Comparison of ENCODE assay signal across 1 cellular context in the genomic region with DNA sequence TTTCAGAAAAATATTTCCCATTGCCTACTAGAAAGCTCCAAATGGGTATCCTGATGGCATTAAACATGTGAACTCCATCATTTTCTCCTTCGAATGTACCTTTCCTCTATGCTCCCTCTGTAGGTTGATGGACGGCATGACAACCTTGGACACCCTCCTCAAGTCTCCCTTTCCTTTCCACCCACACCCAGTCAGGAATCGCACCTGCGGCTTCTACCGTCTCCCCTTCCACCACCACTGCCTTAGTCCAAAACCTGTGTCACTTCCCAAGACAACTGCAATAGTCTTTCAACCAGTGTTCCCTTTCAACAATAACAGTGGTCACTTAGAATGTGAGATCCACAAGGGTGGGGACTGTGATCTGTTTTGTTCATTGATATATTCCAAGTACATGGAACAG.
TF ChIP-seq lines count a peak whose summit lies in the region.

No MANE protein-coding gene starts in this region.

TF ChIP-seq in HepG2, 621 proteins besides CTCF, POLR2A, EP300 and RAD21 (continued from another document and continues in another):
- TF ChIP-seq, protein P1, sequence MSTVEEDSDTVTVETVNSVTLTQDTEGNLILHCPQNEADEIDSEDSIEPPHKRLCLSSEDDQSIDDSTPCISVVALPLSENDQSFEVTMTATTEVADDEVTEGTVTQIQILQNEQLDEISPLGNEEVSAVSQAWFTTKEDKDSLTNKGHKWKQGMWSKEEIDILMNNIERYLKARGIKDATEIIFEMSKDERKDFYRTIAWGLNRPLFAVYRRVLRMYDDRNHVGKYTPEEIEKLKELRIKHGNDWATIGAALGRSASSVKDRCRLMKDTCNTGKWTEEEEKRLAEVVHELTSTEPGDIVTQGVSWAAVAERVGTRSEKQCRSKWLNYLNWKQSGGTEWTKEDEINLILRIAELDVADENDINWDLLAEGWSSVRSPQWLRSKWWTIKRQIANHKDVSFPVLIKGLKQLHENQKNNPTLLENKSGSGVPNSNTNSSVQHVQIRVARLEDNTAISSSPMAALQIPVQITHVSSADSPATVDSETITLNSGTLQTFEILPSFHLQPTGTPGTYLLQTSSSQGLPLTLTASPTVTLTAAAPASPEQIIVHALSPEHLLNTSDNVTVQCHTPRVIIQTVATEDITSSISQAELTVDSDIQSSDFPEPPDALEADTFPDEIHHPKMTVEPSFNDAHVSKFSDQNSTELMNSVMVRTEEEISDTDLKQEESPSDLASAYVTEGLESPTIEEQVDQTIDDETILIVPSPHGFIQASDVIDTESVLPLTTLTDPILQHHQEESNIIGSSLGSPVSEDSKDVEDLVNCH (CRISPR knock-in tag; IDR thresholded peaks at IDR 0.05) = no peak
- TF ChIP-seq PAWR (CRISPR knock-in tag; IDR thresholded peaks at IDR 0.05; ENCODE audit: borderline replicate concordance) (no peak), ZNF256 (CRISPR knock-in tag; conservative IDR thresholded peaks at IDR 0.05) (no peak), ZFP1 (CRISPR knock-in tag; IDR thresholded peaks at IDR 0.05) (no peak), ZNF614 (CRISPR knock-in tag; IDR thresholded peaks at IDR 0.05; ENCODE audit: borderline replicate concordance) (0 out of 2 replicates have a peak, but pooled peaks have one; percentile 31), ARID2 (CRISPR knock-in tag; IDR thresholded peaks at IDR 0.05; ENCODE audit: borderline replicate concordance) (no peak), ZNF883 (CRISPR knock-in tag; IDR thresholded peaks at IDR 0.05; ENCODE audit: not compliant biosample characterization) (no peak), ZC3H4 (CRISPR knock-in tag; IDR thresholded peaks at IDR 0.05; ENCODE audit: borderline replicate concordance) (no peak), ZSCAN22 (CRISPR knock-in tag; IDR thresholded peaks at IDR 0.05) (no peak), ATRX (CRISPR knock-in tag; IDR thresholded peaks at IDR 0.05; ENCODE audit: borderline replicate concordance) (no peak), RELA (CRISPR knock-in tag; IDR thresholded peaks at IDR 0.05) (no peak), ZBTB21 (CRISPR knock-in tag; IDR thresholded peaks at IDR 0.05) (no peak), ZNF30 (CRISPR knock-in tag; IDR thresholded peaks at IDR 0.05) (no peak), HES4 (CRISPR knock-in tag; IDR thresholded peaks at IDR 0.05; ENCODE audit: borderline replicate concordance) (no peak), SOX13 (IDR thresholded peaks at IDR 0.05) (no peak), SOX13 (CRISPR knock-in tag; conservative IDR thresholded peaks at IDR 0.05 in 1 of 2, IDR thresholded peaks at IDR 0.05 in 1 of 2) (no peak), ERF (CRISPR knock-in tag; IDR thresholded peaks at IDR 0.05) (0 out of 2 replicates have a peak, but pooled peaks have one; percentile 24), ZNF891 (CRISPR knock-in tag; IDR thresholded peaks at IDR 0.05) (no peak), ZNF232 (CRISPR knock-in tag; IDR thresholded peaks at IDR 0.05; ENCODE audit: borderline replicate concordance) (no peak), MAFF (IDR thresholded peaks at IDR 0.05; ENCODE audit: low read depth, low read length) (no peak), RXRB (CRISPR knock-in tag; IDR thresholded peaks at IDR 0.05; ENCODE audit: borderline replicate concordance) (peak; percentile 54; the same call in 1 of the 2 replicates), FOSL2 (CRISPR knock-in tag; IDR thresholded peaks at IDR 0.05) (peak; percentile 33; the same call in 1 of the 2 replicates), TBP (CRISPR knock-in tag; IDR thresholded peaks at IDR 0.05) (no peak), HHEX (CRISPR knock-in tag; IDR thresholded peaks at IDR 0.05) (no peak), NFE2 (CRISPR knock-in tag; IDR thresholded peaks at IDR 0.05) (no peak), CC2D1A (CRISPR knock-in tag; IDR thresholded peaks at IDR 0.05) (no peak), KDM1A (CRISPR knock-in tag; IDR thresholded peaks at IDR 0.05) (no peak), ZKSCAN8 (CRISPR knock-in tag; IDR thresholded peaks at IDR 0.05; ENCODE audit: borderline replicate concordance) (no peak), ZNF354B (CRISPR knock-in tag; IDR thresholded peaks at IDR 0.05) (peak; percentile 68; the same call in 1 of the 2 replicates), ZNF567 (CRISPR knock-in tag; IDR thresholded peaks at IDR 0.05; ENCODE audit: borderline replicate concordance) (no peak), ZNF709 (CRISPR knock-in tag; IDR thresholded peaks at IDR 0.05) (no peak), KLF6 (CRISPR knock-in tag; IDR thresholded peaks at IDR 0.05) (peak; percentile 43; the same call in 1 of the 2 replicates), ZNF180 (CRISPR knock-in tag; IDR thresholded peaks at IDR 0.05; ENCODE audit: borderline replicate concordance, low read depth) (no peak), ZNF510 (CRISPR knock-in tag; IDR thresholded peaks at IDR 0.05; ENCODE audit: low read depth) (no peak), PHF5A (CRISPR knock-in tag; IDR thresholded peaks at IDR 0.05; ENCODE audit: low read depth, unreplicated experiment) (no peak), SAP130 (CRISPR knock-in tag; IDR thresholded peaks at IDR 0.05; ENCODE audit: low read depth) (0 out of 2 replicates have a peak, but pooled peaks have one; percentile 31), HDAC2 (CRISPR knock-in tag; IDR thresholded peaks at IDR 0.05) (no peak), GFI1 (CRISPR knock-in tag; IDR thresholded peaks at IDR 0.05; ENCODE audit: borderline replicate concordance) (no peak)
- TF ChIP-seq, protein P2, sequence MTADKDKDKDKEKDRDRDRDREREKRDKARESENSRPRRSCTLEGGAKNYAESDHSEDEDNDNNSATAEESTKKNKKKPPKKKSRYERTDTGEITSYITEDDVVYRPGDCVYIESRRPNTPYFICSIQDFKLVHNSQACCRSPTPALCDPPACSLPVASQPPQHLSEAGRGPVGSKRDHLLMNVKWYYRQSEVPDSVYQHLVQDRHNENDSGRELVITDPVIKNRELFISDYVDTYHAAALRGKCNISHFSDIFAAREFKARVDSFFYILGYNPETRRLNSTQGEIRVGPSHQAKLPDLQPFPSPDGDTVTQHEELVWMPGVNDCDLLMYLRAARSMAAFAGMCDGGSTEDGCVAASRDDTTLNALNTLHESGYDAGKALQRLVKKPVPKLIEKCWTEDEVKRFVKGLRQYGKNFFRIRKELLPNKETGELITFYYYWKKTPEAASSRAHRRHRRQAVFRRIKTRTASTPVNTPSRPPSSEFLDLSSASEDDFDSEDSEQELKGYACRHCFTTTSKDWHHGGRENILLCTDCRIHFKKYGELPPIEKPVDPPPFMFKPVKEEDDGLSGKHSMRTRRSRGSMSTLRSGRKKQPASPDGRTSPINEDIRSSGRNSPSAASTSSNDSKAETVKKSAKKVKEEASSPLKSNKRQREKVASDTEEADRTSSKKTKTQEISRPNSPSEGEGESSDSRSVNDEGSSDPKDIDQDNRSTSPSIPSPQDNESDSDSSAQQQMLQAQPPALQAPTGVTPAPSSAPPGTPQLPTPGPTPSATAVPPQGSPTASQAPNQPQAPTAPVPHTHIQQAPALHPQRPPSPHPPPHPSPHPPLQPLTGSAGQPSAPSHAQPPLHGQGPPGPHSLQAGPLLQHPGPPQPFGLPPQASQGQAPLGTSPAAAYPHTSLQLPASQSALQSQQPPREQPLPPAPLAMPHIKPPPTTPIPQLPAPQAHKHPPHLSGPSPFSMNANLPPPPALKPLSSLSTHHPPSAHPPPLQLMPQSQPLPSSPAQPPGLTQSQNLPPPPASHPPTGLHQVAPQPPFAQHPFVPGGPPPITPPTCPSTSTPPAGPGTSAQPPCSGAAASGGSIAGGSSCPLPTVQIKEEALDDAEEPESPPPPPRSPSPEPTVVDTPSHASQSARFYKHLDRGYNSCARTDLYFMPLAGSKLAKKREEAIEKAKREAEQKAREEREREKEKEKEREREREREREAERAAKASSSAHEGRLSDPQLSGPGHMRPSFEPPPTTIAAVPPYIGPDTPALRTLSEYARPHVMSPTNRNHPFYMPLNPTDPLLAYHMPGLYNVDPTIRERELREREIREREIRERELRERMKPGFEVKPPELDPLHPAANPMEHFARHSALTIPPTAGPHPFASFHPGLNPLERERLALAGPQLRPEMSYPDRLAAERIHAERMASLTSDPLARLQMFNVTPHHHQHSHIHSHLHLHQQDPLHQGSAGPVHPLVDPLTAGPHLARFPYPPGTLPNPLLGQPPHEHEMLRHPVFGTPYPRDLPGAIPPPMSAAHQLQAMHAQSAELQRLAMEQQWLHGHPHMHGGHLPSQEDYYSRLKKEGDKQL (CRISPR knock-in tag; IDR thresholded peaks at IDR 0.05; ENCODE audit: low read depth) = no peak
- TF ChIP-seq, protein P3, sequence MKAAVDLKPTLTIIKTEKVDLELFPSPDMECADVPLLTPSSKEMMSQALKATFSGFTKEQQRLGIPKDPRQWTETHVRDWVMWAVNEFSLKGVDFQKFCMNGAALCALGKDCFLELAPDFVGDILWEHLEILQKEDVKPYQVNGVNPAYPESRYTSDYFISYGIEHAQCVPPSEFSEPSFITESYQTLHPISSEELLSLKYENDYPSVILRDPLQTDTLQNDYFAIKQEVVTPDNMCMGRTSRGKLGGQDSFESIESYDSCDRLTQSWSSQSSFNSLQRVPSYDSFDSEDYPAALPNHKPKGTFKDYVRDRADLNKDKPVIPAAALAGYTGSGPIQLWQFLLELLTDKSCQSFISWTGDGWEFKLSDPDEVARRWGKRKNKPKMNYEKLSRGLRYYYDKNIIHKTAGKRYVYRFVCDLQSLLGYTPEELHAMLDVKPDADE (CRISPR knock-in tag; IDR thresholded peaks at IDR 0.05) = no peak
- TF ChIP-seq, protein P4, sequence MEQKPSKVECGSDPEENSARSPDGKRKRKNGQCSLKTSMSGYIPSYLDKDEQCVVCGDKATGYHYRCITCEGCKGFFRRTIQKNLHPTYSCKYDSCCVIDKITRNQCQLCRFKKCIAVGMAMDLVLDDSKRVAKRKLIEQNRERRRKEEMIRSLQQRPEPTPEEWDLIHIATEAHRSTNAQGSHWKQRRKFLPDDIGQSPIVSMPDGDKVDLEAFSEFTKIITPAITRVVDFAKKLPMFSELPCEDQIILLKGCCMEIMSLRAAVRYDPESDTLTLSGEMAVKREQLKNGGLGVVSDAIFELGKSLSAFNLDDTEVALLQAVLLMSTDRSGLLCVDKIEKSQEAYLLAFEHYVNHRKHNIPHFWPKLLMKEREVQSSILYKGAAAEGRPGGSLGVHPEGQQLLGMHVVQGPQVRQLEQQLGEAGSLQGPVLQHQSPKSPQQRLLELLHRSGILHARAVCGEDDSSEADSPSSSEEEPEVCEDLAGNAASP (CRISPR knock-in tag; IDR thresholded peaks at IDR 0.05; ENCODE audit: borderline replicate concordance) = peak; percentile 28; the same call in 1 of the 2 replicates
- TF ChIP-seq, protein P5, sequence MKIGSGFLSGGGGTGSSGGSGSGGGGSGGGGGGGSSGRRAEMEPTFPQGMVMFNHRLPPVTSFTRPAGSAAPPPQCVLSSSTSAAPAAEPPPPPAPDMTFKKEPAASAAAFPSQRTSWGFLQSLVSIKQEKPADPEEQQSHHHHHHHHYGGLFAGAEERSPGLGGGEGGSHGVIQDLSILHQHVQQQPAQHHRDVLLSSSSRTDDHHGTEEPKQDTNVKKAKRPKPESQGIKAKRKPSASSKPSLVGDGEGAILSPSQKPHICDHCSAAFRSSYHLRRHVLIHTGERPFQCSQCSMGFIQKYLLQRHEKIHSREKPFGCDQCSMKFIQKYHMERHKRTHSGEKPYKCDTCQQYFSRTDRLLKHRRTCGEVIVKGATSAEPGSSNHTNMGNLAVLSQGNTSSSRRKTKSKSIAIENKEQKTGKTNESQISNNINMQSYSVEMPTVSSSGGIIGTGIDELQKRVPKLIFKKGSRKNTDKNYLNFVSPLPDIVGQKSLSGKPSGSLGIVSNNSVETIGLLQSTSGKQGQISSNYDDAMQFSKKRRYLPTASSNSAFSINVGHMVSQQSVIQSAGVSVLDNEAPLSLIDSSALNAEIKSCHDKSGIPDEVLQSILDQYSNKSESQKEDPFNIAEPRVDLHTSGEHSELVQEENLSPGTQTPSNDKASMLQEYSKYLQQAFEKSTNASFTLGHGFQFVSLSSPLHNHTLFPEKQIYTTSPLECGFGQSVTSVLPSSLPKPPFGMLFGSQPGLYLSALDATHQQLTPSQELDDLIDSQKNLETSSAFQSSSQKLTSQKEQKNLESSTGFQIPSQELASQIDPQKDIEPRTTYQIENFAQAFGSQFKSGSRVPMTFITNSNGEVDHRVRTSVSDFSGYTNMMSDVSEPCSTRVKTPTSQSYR (CRISPR knock-in tag; IDR thresholded peaks at IDR 0.05; ENCODE audit: borderline replicate concordance) = no peak
- TF ChIP-seq, protein P6, sequence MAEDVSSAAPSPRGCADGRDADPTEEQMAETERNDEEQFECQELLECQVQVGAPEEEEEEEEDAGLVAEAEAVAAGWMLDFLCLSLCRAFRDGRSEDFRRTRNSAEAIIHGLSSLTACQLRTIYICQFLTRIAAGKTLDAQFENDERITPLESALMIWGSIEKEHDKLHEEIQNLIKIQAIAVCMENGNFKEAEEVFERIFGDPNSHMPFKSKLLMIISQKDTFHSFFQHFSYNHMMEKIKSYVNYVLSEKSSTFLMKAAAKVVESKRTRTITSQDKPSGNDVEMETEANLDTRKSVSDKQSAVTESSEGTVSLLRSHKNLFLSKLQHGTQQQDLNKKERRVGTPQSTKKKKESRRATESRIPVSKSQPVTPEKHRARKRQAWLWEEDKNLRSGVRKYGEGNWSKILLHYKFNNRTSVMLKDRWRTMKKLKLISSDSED (CRISPR knock-in tag; IDR thresholded peaks at IDR 0.05) = no peak
- TF ChIP-seq, protein P7, sequence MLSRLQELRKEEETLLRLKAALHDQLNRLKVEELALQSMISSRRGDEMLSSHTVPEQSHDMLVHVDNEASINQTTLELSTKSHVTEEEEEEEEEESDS (CRISPR knock-in tag; IDR thresholded peaks at IDR 0.05; ENCODE audit: borderline replicate concordance) = no peak
- TF ChIP-seq, protein P8, sequence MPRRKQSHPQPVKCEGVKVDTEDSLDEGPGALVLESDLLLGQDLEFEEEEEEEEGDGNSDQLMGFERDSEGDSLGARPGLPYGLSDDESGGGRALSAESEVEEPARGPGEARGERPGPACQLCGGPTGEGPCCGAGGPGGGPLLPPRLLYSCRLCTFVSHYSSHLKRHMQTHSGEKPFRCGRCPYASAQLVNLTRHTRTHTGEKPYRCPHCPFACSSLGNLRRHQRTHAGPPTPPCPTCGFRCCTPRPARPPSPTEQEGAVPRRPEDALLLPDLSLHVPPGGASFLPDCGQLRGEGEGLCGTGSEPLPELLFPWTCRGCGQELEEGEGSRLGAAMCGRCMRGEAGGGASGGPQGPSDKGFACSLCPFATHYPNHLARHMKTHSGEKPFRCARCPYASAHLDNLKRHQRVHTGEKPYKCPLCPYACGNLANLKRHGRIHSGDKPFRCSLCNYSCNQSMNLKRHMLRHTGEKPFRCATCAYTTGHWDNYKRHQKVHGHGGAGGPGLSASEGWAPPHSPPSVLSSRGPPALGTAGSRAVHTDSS (CRISPR knock-in tag; conservative IDR thresholded peaks at IDR 0.05) = no peak
